ENCODE assay signal across 1 cellular context in the genomic region with DNA sequence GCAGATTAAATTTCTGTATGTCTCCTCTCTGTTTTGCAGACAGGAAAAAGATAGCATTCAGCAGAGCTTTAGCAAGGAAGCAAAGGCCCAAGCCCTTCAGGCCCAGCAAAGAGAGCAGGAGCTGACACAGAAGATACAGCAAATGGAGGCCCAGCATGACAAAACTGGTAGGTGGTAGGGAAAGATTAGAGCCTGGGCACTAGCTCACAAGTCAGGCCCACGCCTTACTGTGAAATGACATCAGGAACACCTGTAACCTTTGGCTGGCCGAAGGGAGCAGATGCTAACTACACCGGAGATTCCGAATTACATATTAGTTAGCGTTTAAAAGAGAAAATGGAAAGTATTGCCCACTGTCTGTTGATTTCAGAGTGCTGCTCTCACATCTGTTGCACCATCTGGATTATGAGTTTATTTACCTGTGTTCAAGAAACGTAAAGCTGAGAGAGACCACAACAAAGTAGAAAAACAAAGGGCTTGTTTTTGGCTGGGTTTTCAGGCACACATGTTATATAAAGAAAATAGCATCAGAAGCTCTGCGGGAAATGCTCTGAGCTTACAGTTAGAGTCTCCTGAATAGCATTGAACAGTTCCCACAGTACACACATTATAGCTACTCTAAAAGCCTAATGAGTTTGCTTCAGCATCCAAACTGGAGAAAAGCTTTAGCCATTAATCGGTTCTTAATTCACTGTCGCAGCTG.
TF ChIP-seq lines count a peak whose summit lies in the region.

No MANE protein-coding gene starts in this region.

TF ChIP-seq in WTC11, 78 proteins besides CTCF, POLR2A, EP300 and RAD21 (continued from another document):
- TF ChIP-seq, protein P1, sequence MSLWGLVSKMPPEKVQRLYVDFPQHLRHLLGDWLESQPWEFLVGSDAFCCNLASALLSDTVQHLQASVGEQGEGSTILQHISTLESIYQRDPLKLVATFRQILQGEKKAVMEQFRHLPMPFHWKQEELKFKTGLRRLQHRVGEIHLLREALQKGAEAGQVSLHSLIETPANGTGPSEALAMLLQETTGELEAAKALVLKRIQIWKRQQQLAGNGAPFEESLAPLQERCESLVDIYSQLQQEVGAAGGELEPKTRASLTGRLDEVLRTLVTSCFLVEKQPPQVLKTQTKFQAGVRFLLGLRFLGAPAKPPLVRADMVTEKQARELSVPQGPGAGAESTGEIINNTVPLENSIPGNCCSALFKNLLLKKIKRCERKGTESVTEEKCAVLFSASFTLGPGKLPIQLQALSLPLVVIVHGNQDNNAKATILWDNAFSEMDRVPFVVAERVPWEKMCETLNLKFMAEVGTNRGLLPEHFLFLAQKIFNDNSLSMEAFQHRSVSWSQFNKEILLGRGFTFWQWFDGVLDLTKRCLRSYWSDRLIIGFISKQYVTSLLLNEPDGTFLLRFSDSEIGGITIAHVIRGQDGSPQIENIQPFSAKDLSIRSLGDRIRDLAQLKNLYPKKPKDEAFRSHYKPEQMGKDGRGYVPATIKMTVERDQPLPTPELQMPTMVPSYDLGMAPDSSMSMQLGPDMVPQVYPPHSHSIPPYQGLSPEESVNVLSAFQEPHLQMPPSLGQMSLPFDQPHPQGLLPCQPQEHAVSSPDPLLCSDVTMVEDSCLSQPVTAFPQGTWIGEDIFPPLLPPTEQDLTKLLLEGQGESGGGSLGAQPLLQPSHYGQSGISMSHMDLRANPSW (CRISPR knock-in tag; conservative IDR thresholded peaks at IDR 0.05; ENCODE audit: low read depth), result no peak
